ENCODE assay signal across 15 cellular contexts in the genomic region with DNA sequence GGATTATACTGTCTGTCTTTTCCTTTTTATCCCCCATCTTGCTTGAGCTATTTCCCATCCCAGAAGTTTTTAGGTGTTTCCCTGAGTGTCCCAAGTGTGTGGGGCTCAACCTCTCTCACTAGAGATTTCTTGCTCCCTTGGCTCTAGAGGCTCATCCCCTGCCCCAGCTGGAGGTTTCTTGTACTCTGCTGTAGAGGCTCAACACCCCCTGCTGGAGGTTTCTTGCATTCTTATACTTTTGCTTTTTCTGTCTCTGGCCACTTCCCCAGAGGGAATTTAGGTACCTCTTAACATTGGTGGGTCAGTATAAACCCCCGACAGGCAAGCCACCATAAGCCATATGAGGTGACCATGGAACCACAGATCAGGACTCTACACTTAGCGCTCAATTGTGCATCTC.
DNase-seq lines count a peak whose midpoint lies in the region; ATAC-seq, FAIRE-seq and TF ChIP-seq lines count a peak whose summit lies in the region.
"Had no signal": no experiment of that assay in that cellular context is flagged by ENCODE, and none has a peak within 500 bp of the region (broad histone marks: within the 10 kb centered on the region; RNA-seq: fewer than 3 reads in every experiment).

No MANE protein-coding gene starts in this region.

- TF ChIP-seq CTCF in H1 (IDR thresholded peaks at IDR 0.05; ENCODE audit: control extremely low read depth in 1 of 3, insufficient read depth in 1 of 3, low read depth in 1 of 3, low read length in 3 of 3): peak; percentile 30 to 74 (median 72)

- FAIRE-seq in H1 (lab: Jason Lieb, UNC): peak; percentile 39
- FAIRE-seq: GM19239 had no signal

- DNase-seq in stimulated activated CD4-positive, alpha-beta T cell treated with anti-CD3 and anti-CD28 coated beads, Interleukin-4, amount 100 ng/mL, for 24 hours: peak; percentile 14
- DNase-seq in stimulated activated CD4-positive, alpha-beta T cell treated with anti-CD3 and anti-CD28 coated beads, Interleukin-2, amount 100 ng/mL, for 48 hours: no peak
- peak; percentile 53 for DNase-seq in NAMALWA (ENCODE audit: low spot score)
- DNase-seq in H1 (ENCODE audit: low read depth in 1 of 2, low spot score in 2 of 2): peak in 1 of 2 experiments; percentile 61
- DNase-seq in activated CD4-positive, CD25-positive, alpha-beta regulatory T cell (lab: John Stamatoyannopoulos, UW): no peak
- DNase-seq: activated naive CD4-positive, alpha-beta T cell; glutamatergic neuron; kidney glomerular epithelial cell; NCI-H1436 treated with DMSO at 0.1 percent for 48 hours had no signal

- no peak overlapping the region for H4K5ac ChIP-seq in H1 (ENCODE audit: insufficient read length, low read depth, low read length)

- H3K4ac ChIP-seq in H1 (replicated peaks; ENCODE audit: insufficient read length, low read depth, low read length): no peak overlapping the region

- 84% methylated on average over 2 of the region's 2 CpGs; no CpG with 5 or more reads in 1 of the 2 experiments for WGBS in H1 (ENCODE audit: extremely low coverage in 1 of 2, insufficient coverage in 1 of 2, insufficient read length in 1 of 2, insufficient replicate concordance in 2 of 2, low coverage in 1 of 2, low lambda C conversion rate in 2 of 2, missing lambda C conversion rate in 1 of 2), 2 experiments

- H3K56ac ChIP-seq in H1 (replicated peaks; ENCODE audit: insufficient read length, low read depth, low read length): no peak overlapping the region

- no peaks in the 10 kb centered on the region for H3K27me3 ChIP-seq in H1 (replicated peaks in 1 of 4; ENCODE audit: control insufficient read depth in 3 of 4, extremely low read depth in 1 of 4, insufficient read depth in 3 of 4, low read length in 3 of 4)
- H3K27me3 ChIP-seq: BLaER1, thyroid gland had no signal

- H3K9me3 ChIP-seq in H1 (ENCODE audit: insufficient read depth in 2 of 2, low read depth in 1 of 2, low read length in 1 of 2): no peaks in the 10 kb centered on the region
- H3K9me3 ChIP-seq: thyroid gland had no signal

- no peak overlapping the region for H3K14ac ChIP-seq in H1 (ENCODE audit: insufficient read length)

- no peak overlapping the region for H4K8ac ChIP-seq in H1 (ENCODE audit: extremely low read depth, insufficient read depth, low read length)

- no peak overlapping the region for H4K91ac ChIP-seq in H1 (replicated peaks; ENCODE audit: insufficient read length, low read length)

- no peak overlapping the region for H3K4me2 ChIP-seq in H1 (ENCODE audit: insufficient read depth in 1 of 2, low read depth in 2 of 2, low read length in 2 of 2)
- H3K4me2 ChIP-seq: BLaER1 had no signal

- no peak overlapping the region for H2BK120ac ChIP-seq in H1 (replicated peaks; ENCODE audit: low read depth, low read length)

- 0 out of 2 replicates have a peak overlapping the region, but pooled peaks have one; percentile 45 for H2BK12ac ChIP-seq in H1 (ENCODE audit: low read depth, low read length)

- H2BK5ac ChIP-seq in H1 (ENCODE audit: low read depth, low read length): peak overlapping the region; percentile 98; the same call in 1 of the 2 replicates

- peak overlapping the region; percentile 98; the same call in 1 of the 2 replicates for H2BK20ac ChIP-seq in H1 (ENCODE audit: low read length)

- H3K23ac ChIP-seq in H1 (ENCODE audit: insufficient read length): no peak overlapping the region

- TF ChIP-seq EP300 in H1 (IDR thresholded peaks at IDR 0.05; ENCODE audit: borderline replicate concordance in 1 of 2, low read depth in 2 of 2, low read length in 2 of 2): no peak

- POLR2A ChIA-PET in H1 (lab: Charles Lee; ENCODE audit: partially characterized antibody): no interaction called here

- peak overlapping the region; percentile 53; the same call in 1 of the 2 replicates for H3K18ac ChIP-seq in H1 (ENCODE audit: extremely low read depth, low read length)

- no peak overlapping the region for H3K4me3 ChIP-seq in H1 (ENCODE audit: extremely low read depth in 1 of 4, insufficient read depth in 2 of 4, low read depth in 3 of 4, low read length in 4 of 4)
- H3K4me3 ChIP-seq: BLaER1, thyroid gland had no signal

- no peaks in the 10 kb centered on the region for H3K23me2 ChIP-seq in H1 (ENCODE audit: low read depth, low read length)

- no peak overlapping the region for H2BK15ac ChIP-seq in H1 (ENCODE audit: low read length)

- no peak for TF ChIP-seq POLR2A in H1 (IDR thresholded peaks at IDR 0.05; ENCODE audit: control extremely low read depth in 1 of 2, low read depth in 2 of 2, low read length in 2 of 2)

- peak overlapping the region in 2 of 4 experiments; percentile 54 to 56; a peak in 3 of 7 replicates for H3K9ac ChIP-seq in H1 (replicated peaks in 1 of 4; ENCODE audit: extremely low read depth in 1 of 4, low read depth in 3 of 4, low read length in 3 of 4)
- H3K9ac ChIP-seq: BLaER1 had no signal

- CTCF ChIA-PET in H1 (lab: Charles Lee; ENCODE audit: partially characterized antibody): interaction anchor here (0.7 to 1.5 kb wide), 3 partner anchors 32 to 143 kb away, joined by 3 to 8 read pairs (median 4); no protein-coding TSS in a partner anchor

- H3K79me1 ChIP-seq in H1 (ENCODE audit: low read depth, low read length): no peaks in the 10 kb centered on the region

- H3K4me1 ChIP-seq in H1 (replicated peaks in 1 of 4; ENCODE audit: control insufficient read depth in 3 of 4, insufficient read depth in 4 of 4, low read length in 3 of 4): peaks cover 0 to 11% (median 9%) of the 10 kb centered on the region in 4 experiments; a peak in 5 of 7 replicates
- H3K4me1 ChIP-seq: BLaER1, thyroid gland had no signal

- peak overlapping the region; percentile 8; the same call in 1 of the 2 replicates for H2AFZ ChIP-seq in H1 (ENCODE audit: low read length)

- H4K20me1 ChIP-seq in H1 (replicated peaks in 1 of 2; ENCODE audit: control insufficient read depth in 1 of 2, insufficient read depth in 2 of 2, low read length in 2 of 2): no peaks in the 10 kb centered on the region
- H4K20me1 ChIP-seq: BLaER1 had no signal

- TF ChIP-seq RAD21 in H1 (IDR thresholded peaks at IDR 0.05 in 1 of 2, conservative IDR thresholded peaks at IDR 0.05 in 1 of 2; ENCODE audit: low read depth in 2 of 2, low read length in 2 of 2): peak; percentile 83 to 90

- H3K79me2 ChIP-seq in H1 (ENCODE audit: control insufficient read depth in 1 of 2, insufficient read depth in 2 of 2, low read length in 2 of 2): no peaks in the 10 kb centered on the region

- H2AK5ac ChIP-seq in H1 (ENCODE audit: low read depth, low read length): peak overlapping the region; percentile 17; the same call in 1 of the 2 replicates

- ATAC-seq in GM19351 (IDR thresholded peaks at IDR 0.05; ENCODE audit: unreplicated experiment) (no peak), HG03432 (IDR thresholded peaks at IDR 0.05; ENCODE audit: unreplicated experiment) (no peak), HG03520 (IDR thresholded peaks at IDR 0.05; ENCODE audit: unreplicated experiment) (no peak)

- peaks cover 0 to 1% (median 0%) of the 10 kb centered on the region in 4 experiments; a peak in 2 of 8 replicates for H3K36me3 ChIP-seq in H1 (ENCODE audit: control insufficient read depth in 2 of 4, insufficient read depth in 4 of 4, low read length in 3 of 4)
- H3K36me3 ChIP-seq: BLaER1, thyroid gland had no signal

- H3K27ac ChIP-seq in H1 (ENCODE audit: low read depth, low read length): peak overlapping the region; percentile 83
- H3K27ac ChIP-seq: BLaER1, thyroid gland had no signal

TF ChIP-seq in H1, 55 proteins besides CTCF, POLR2A, EP300 and RAD21:
- no peak for TF ChIP-seq ATF3 (IDR thresholded peaks at IDR 0.05; ENCODE audit: insufficient read depth, low read depth, low read length)
- TF ChIP-seq KDM1A (IDR thresholded peaks at IDR 0.05; ENCODE audit: borderline replicate concordance, low read length): peak; percentile 35; the same call in 1 of the 2 replicates

Comparison
In these comparisons a context has a peak if more than half of its experiments do, and no peak if none do; other contexts are left out.
1. DNase-seq: peak in stimulated activated CD4-positive, alpha-beta T cell treated with anti-CD3 and anti-CD28 coated beads, Interleukin-4, amount 100 ng/mL, for 24 hours (single experiment) and NAMALWA (single experiment); none in stimulated activated CD4-positive, alpha-beta T cell treated with anti-CD3 and anti-CD28 coated beads, Interleukin-2, amount 100 ng/mL, for 48 hours (0 of 2) and activated CD4-positive, CD25-positive, alpha-beta regulatory T cell (0 of 4).